Comparison of ENCODE assay signal across 7 cellular contexts in genomic region chr13:46489586-46490023, GRCh38.
DNase-seq lines count a peak whose midpoint lies in the region; ATAC-seq and TF ChIP-seq lines count a peak whose summit lies in the region.

No MANE protein-coding gene starts in this region.

- H3K9me3 ChIP-seq in upper lobe of right lung = peaks cover 12% of the 10 kb centered on the region

- H3K4me1 ChIP-seq in upper lobe of right lung = no peaks in the 10 kb centered on the region

- ATAC-seq in upper lobe of right lung (peak; percentile 15), HG03095 (IDR thresholded peaks at IDR 0.05; ENCODE audit: unreplicated experiment) (no peak)

- no peak overlapping the region for H3K27ac ChIP-seq in upper lobe of right lung

- TF ChIP-seq CTCF in HFF-Myc (IDR thresholded peaks at IDR 0.05; ENCODE audit: low read depth, low read length, missing control alignments) (no peak), upper lobe of right lung (IDR thresholded peaks at IDR 0.05) (no peak)

- no peaks in the 10 kb centered on the region for H3K36me3 ChIP-seq in upper lobe of right lung

- peak; percentile 78 for DNase-seq in HFF-Myc (ENCODE audit: extremely low read depth, low read depth)
- DNase-seq in astrocyte of the hippocampus (ENCODE audit: low read depth, low spot score) = peak; percentile 71
- DNase-seq in hepatic stellate cell (ENCODE audit: low spot score) = peak; percentile 65
- DNase-seq in upper lobe of right lung = no peak
- DNase-seq in NCI-H748 treated with DMSO at 0.1 percent for 48 hours (lab: John Stamatoyannopoulos, UW) = no peak
- no peak for DNase-seq in iPS-NIHi7 (ENCODE audit: extremely low spot score)

- H3K4me3 ChIP-seq in HFF-Myc (replicated peaks; ENCODE audit: low read depth, low read length) = no peak overlapping the region
- no peak overlapping the region for H3K4me3 ChIP-seq in upper lobe of right lung

- H3K27me3 ChIP-seq in upper lobe of right lung = no peaks in the 10 kb centered on the region

- intact Hi-C loops in upper lobe of right lung (cut with DNase I) = loop anchor here (5.0 kb wide), 1 partner anchor 233 kb away; no protein-coding TSS in a partner anchor

Comparison
In these comparisons a context has a peak if more than half of its experiments do, and no peak if none do; other contexts are left out.
1. DNase-seq: peak in HFF-Myc (single experiment), astrocyte of the hippocampus (single experiment) and hepatic stellate cell (single experiment); none in upper lobe of right lung (single experiment), NCI-H748 treated with DMSO at 0.1 percent for 48 hours (single experiment) and iPS-NIHi7 (single experiment).